8 cellular contexts compared by ENCODE assay signal in the genomic region with DNA sequence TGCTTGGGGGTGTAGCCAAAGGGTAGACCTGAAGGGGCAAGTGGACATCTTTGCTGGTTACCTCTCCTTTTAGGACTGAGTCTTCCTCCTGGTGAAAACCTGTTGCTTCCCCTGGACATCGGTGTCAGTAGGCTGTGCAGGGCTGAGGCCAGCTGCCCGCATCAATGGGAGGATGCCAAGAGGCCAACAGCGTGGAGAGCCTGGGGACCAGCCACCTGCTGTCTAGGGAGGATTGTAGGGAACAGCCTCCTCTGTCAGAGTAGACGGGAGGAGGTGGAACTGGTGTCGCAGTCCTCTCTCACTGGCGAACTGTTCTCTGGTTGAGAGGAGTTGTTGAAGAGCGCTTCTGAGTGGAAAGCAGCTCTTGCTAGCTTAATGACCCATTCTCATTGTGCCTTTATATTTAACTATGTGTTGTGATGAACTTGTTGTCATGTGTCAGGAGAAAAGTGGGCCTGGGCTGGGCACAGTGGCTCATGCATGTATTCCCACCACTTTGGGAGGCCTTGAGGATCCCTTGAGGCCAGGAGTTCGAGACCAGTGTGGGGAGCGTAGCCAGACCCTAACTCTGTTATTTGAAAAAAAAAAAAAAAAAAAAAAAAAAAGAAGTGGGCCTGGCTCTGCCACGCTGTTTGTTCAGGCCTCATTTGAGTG. TPM values are rescaled to one million over a fixed set of nuclear protein-coding genes. Genes with fewer than 3 reads are reported as not detected.
DNase-seq lines count a peak whose midpoint lies in the region; ATAC-seq and TF ChIP-seq lines count a peak whose summit lies in the region.
"Had no signal": no experiment of that assay in that cellular context is flagged by ENCODE, and none has a peak within 500 bp of the region (broad histone marks: within the 10 kb centered on the region; RNA-seq: fewer than 3 reads in every experiment).

No MANE protein-coding gene starts in this region.

- H3K9me3 ChIP-seq in HUES64 (ENCODE audit: insufficient read depth, low read depth, low read length) (no peaks in the 10 kb centered on the region), iPS-18c (ENCODE audit: control insufficient read depth, insufficient read depth, low read length) (no peaks in the 10 kb centered on the region), skeletal muscle tissue (ENCODE audit: control insufficient read depth in 3 of 3, low read length in 3 of 3) (no peaks in the 10 kb centered on the region)

- no peak for TF ChIP-seq CTCF in VCaP (conservative IDR thresholded peaks at IDR 0.05)

- no peak for DNase-seq in COLO829 (ENCODE audit: low spot score)
- no peak for DNase-seq in RKO (ENCODE audit: low spot score)

- H3K36me3 ChIP-seq in HUES64 (ENCODE audit: insufficient read depth, low read length) (peaks cover 15% of the 10 kb centered on the region; the same call in 1 of the 2 replicates), skeletal muscle tissue (ENCODE audit: control insufficient read depth in 3 of 3, insufficient read depth in 3 of 3, low read length in 3 of 3) (peaks cover 12 to 21% (median 12%) of the 10 kb centered on the region in 3 donors)

- 90% methylated on average over 8 of the region's 10 CpGs for WGBS in HUES64

- H3K27me3 ChIP-seq in HUES64 (ENCODE audit: insufficient read depth, low read length): peaks cover 12% of the 10 kb centered on the region
- H3K27me3 ChIP-seq in skeletal muscle tissue (ENCODE audit: control insufficient read depth in 3 of 3, insufficient read depth in 3 of 3, low read length in 3 of 3): no peaks in the 10 kb centered on the region

- ATAC-seq in HG02678 (IDR thresholded peaks at IDR 0.05; ENCODE audit: unreplicated experiment): no peak
- ATAC-seq: esophagus mucosa had no signal

- H3K27ac ChIP-seq in HUES64 (ENCODE audit: low read depth, low read length) (no peak overlapping the region), VCaP (peak overlapping the region; percentile 90), skeletal muscle tissue (ENCODE audit: low read depth, low read length) (no peak overlapping the region)

- H3K9ac ChIP-seq in HUES64 (ENCODE audit: low read depth, low read length): no peak overlapping the region
- peak overlapping the region in 2 of 3 donors; percentile 90 to 93 for H3K9ac ChIP-seq in skeletal muscle tissue (ENCODE audit: low read depth in 1 of 3, low read length in 3 of 3)

- H3K4me1 ChIP-seq in HUES64 (ENCODE audit: insufficient read depth, low read length): peaks cover 14% of the 10 kb centered on the region; the same call in 1 of the 2 replicates
- peaks cover 36 to 66% (median 49%) of the 10 kb centered on the region in 3 donors for H3K4me1 ChIP-seq in skeletal muscle tissue (ENCODE audit: control insufficient read depth in 3 of 3, insufficient read depth in 3 of 3, low read length in 3 of 3)

- H3K4me3 ChIP-seq in HUES64 (ENCODE audit: low read length) (peak overlapping the region; percentile 72; the same call in 1 of the 2 replicates), iPS-18c (ENCODE audit: insufficient read depth, low read depth, low read length) (peak overlapping the region; percentile 56; the same call in 1 of the 2 replicates), skeletal muscle tissue (ENCODE audit: low read length in 3 of 3) (peak overlapping the region; percentile 84 to 94 (median 92))

RNA-seq across cellular contexts. Expression of gene SUFU, which starts 1.8 kb away (rescaled TPM):
- polyA plus RNA-seq in HUES64 (2013, experiment 1 of 2): 8.1 TPM
- 8.8 TPM for polyA plus RNA-seq in HUES64 (2013, experiment 2 of 2)
- total RNA-seq in skeletal muscle tissue: 4.2 TPM

RNA-seq across cellular contexts. Expression of gene ACTR1A, which starts 3.1 kb away (rescaled TPM):
- 76.3 TPM for polyA plus RNA-seq in HUES64 (2013, experiment 1 of 2)
- 81.5 TPM for polyA plus RNA-seq in HUES64 (2013, experiment 2 of 2)
- 66.8 TPM for total RNA-seq in skeletal muscle tissue

RNA-seq across cellular contexts. Expression of gene C10orf95, which starts 54.2 kb away (rescaled TPM):
- polyA plus RNA-seq in HUES64 (2013, experiment 1 of 2): 0.15 TPM
- polyA plus RNA-seq in HUES64 (2013, experiment 2 of 2): 0.44 TPM
- total RNA-seq in skeletal muscle tissue: not detected
